9 cellular contexts compared by ENCODE assay signal in genomic region chr11:108025387-108026080, GRCh38. TPM values are rescaled to one million over a fixed set of nuclear protein-coding genes. Genes with fewer than 3 reads are reported as not detected.
DNase-seq lines count a peak whose midpoint lies in the region; ATAC-seq and TF ChIP-seq lines count a peak whose summit lies in the region.
"Had no signal": no experiment of that assay in that cellular context is flagged by ENCODE, and none has a peak within 500 bp of the region (broad histone marks: within the 10 kb centered on the region; RNA-seq: fewer than 3 reads in every experiment).

No MANE protein-coding gene starts in this region.

- H3K4me3 ChIP-seq in naive thymus-derived CD4-positive, alpha-beta T cell (ENCODE audit: low read length): no peak overlapping the region
- H3K4me3 ChIP-seq in SK-N-SH (ENCODE audit: low read depth in 2 of 2, low read length in 1 of 2): no peak overlapping the region

- H3K36me3 Mint-ChIP-seq in naive thymus-derived CD4-positive, alpha-beta T cell: peaks cover 7 to 31% (median 21%) of the 10 kb centered on the region in 5 donors
- peaks cover 22% of the 10 kb centered on the region for H3K36me3 Mint-ChIP-seq in activated T-helper 2 cell treated with anti-CD3 and anti-CD28 coated beads, Interferon-gamma antibody, Interleukin-2, Interleukin-4, amounts not matched to agents 10 μg/mL and 5 μg/mL and 100 μg/mL, durations not matched to agents 14 hours and 24 hours and 36 hours (ENCODE audit: low read depth)

- DNase-seq in naive thymus-derived CD4-positive, alpha-beta T cell: no peak
- no peak for DNase-seq in SIG-M5 (lab: John Stamatoyannopoulos, UW)
- DNase-seq in activated T-helper 2 cell treated with anti-CD3 and anti-CD28 coated beads, Interferon-gamma antibody, Interleukin-2, Interleukin-4, amounts not matched to agents 10 μg/mL and 5 μg/mL and 100 μg/mL, durations not matched to agents 14 hours and 24 hours and 36 hours (ENCODE audit: low spot score): no peak
- no peak for DNase-seq in SK-N-SH
- no peak for DNase-seq in A172 (ENCODE audit: low spot score)
- DNase-seq: activated naive CD8-positive, alpha-beta T cell treated with anti-CD3 and anti-CD28 coated beads, Interleukin-2, amount 10 ng/mL, durations not matched to agents 7 days and 5 days had no signal

- peak; percentile 71 for ATAC-seq in GM18517 (IDR thresholded peaks at IDR 0.05; ENCODE audit: unreplicated experiment)
- peak; percentile 96 for ATAC-seq in GM21576 (IDR thresholded peaks at IDR 0.05; ENCODE audit: unreplicated experiment)
- peak; percentile 94 for ATAC-seq in HG03469 (IDR thresholded peaks at IDR 0.05; ENCODE audit: unreplicated experiment)
- no peak for ATAC-seq in naive thymus-derived CD4-positive, alpha-beta T cell

- H2AFZ ChIP-seq in SK-N-SH (ENCODE audit: low read depth): no peak overlapping the region

- H3K4me3 Mint-ChIP-seq in naive thymus-derived CD4-positive, alpha-beta T cell: peak overlapping the region in 3 of 10 donors; percentile 5 to 16 (median 9)
- no peak overlapping the region for H3K4me3 Mint-ChIP-seq in activated T-helper 2 cell treated with anti-CD3 and anti-CD28 coated beads, Interferon-gamma antibody, Interleukin-2, Interleukin-4, amounts not matched to agents 10 μg/mL and 5 μg/mL and 100 μg/mL, durations not matched to agents 14 hours and 24 hours and 36 hours (ENCODE audit: low read depth)
- H3K4me3 Mint-ChIP-seq: activated naive CD8-positive, alpha-beta T cell treated with anti-CD3 and anti-CD28 coated beads, Interleukin-2, amount 10 ng/mL, durations not matched to agents 7 days and 5 days had no signal

- CTCF ChIA-PET in naive thymus-derived CD4-positive, alpha-beta T cell (lab: Charles Lee): no interaction called here
- CTCF ChIA-PET in SK-N-SH (lab: Yijun Ruan, JAX): no interaction called here

- no peak overlapping the region for H3K27ac ChIP-seq in naive thymus-derived CD4-positive, alpha-beta T cell (ENCODE audit: low read depth, low read length)
- H3K27ac ChIP-seq in SK-N-SH (ENCODE audit: low read depth in 2 of 2, low read length in 1 of 2): 0 out of 4 replicates have a peak overlapping the region, but pooled peaks of 1 of the 2 experiments have one; percentile 7

- H4K20me1 ChIP-seq in SK-N-SH (ENCODE audit: insufficient read depth): peaks cover 75% of the 10 kb centered on the region

- intact Hi-C loops in naive thymus-derived CD4-positive, alpha-beta T cell (cut with micrococcal nuclease): no loop called here
- intact Hi-C loops in activated T-helper 2 cell treated with anti-CD3 and anti-CD28 coated beads, Interferon-gamma antibody, Interleukin-2, Interleukin-4, amounts not matched to agents 10 μg/mL and 5 μg/mL and 100 μg/mL, durations not matched to agents 14 hours and 24 hours and 36 hours (cut with micrococcal nuclease): no loop called here

- no peak overlapping the region for H3K4me2 ChIP-seq in SK-N-SH

- TF ChIP-seq EP300 in SK-N-SH (IDR thresholded peaks at IDR 0.05; ENCODE audit: borderline replicate concordance in 1 of 2, low read depth in 1 of 2, low read length in 1 of 2): no peak

- TF ChIP-seq CTCF in SK-N-SH (IDR thresholded peaks at IDR 0.05): no peak

- POLR2A ChIA-PET in naive thymus-derived CD4-positive, alpha-beta T cell (lab: Charles Lee): interaction anchor here (1.2 kb wide), 1 partner anchor 17 kb away, joined by 3 read pairs; the partner anchor contains the start of gene CUL5
- POLR2A ChIA-PET in SK-N-SH (lab: Yijun Ruan, JAX): no interaction called here

- H3K9me2 ChIP-seq in SK-N-SH: no peaks in the 10 kb centered on the region

- no peaks in the 10 kb centered on the region for H3K27me3 ChIP-seq in naive thymus-derived CD4-positive, alpha-beta T cell (ENCODE audit: control insufficient read depth in 2 of 2, insufficient read depth in 2 of 2, low read length in 2 of 2)
- H3K27me3 ChIP-seq in SK-N-SH (ENCODE audit: insufficient read depth): no peaks in the 10 kb centered on the region

- TF ChIP-seq RAD21 in SK-N-SH (IDR thresholded peaks at IDR 0.05; ENCODE audit: low read length): no peak

- H3K4me1 Mint-ChIP-seq in naive thymus-derived CD4-positive, alpha-beta T cell: peaks cover 28 to 76% (median 69%) of the 10 kb centered on the region in 7 donors
- H3K4me1 Mint-ChIP-seq in activated T-helper 2 cell treated with anti-CD3 and anti-CD28 coated beads, Interferon-gamma antibody, Interleukin-2, Interleukin-4, amounts not matched to agents 10 μg/mL and 5 μg/mL and 100 μg/mL, durations not matched to agents 14 hours and 24 hours and 36 hours (ENCODE audit: low read depth): peaks cover 19% of the 10 kb centered on the region

- no peak overlapping the region for H3K9ac ChIP-seq in SK-N-SH

- H3K36me3 ChIP-seq in naive thymus-derived CD4-positive, alpha-beta T cell (ENCODE audit: control insufficient read depth in 2 of 3, insufficient read depth in 3 of 3, low read length in 3 of 3): peaks cover 0 to 2% (median 0%) of the 10 kb centered on the region in 3 experiments
- peaks cover 0 to 4% of the 10 kb centered on the region in 2 experiments for H3K36me3 ChIP-seq in SK-N-SH (replicated peaks in 1 of 2; ENCODE audit: control insufficient read depth in 1 of 2, insufficient read depth in 2 of 2, low read length in 1 of 2)

- no peaks in the 10 kb centered on the region for H3K9me3 ChIP-seq in naive thymus-derived CD4-positive, alpha-beta T cell (ENCODE audit: control insufficient read depth in 2 of 3, low read length in 3 of 3)
- H3K9me3 ChIP-seq in SK-N-SH: no peaks in the 10 kb centered on the region

- peaks cover 0 to 4% (median 0%) of the 10 kb centered on the region in 11 donors for H3K9me3 Mint-ChIP-seq in naive thymus-derived CD4-positive, alpha-beta T cell
- no peaks in the 10 kb centered on the region for H3K9me3 Mint-ChIP-seq in activated T-helper 2 cell treated with anti-CD3 and anti-CD28 coated beads, Interferon-gamma antibody, Interleukin-2, Interleukin-4, amounts not matched to agents 10 μg/mL and 5 μg/mL and 100 μg/mL, durations not matched to agents 14 hours and 24 hours and 36 hours
- H3K9me3 Mint-ChIP-seq: activated naive CD8-positive, alpha-beta T cell treated with anti-CD3 and anti-CD28 coated beads, Interleukin-2, amount 10 ng/mL, durations not matched to agents 7 days and 5 days had no signal

- peaks cover 0 to 18% of the 10 kb centered on the region in 2 donors for H3K4me1 ChIP-seq in naive thymus-derived CD4-positive, alpha-beta T cell (ENCODE audit: control insufficient read depth in 2 of 2, insufficient read depth in 2 of 2, low read length in 2 of 2)
- peaks cover 0 to 4% of the 10 kb centered on the region in 2 experiments; a peak in 2 of 4 replicates for H3K4me1 ChIP-seq in SK-N-SH (ENCODE audit: control insufficient read depth in 1 of 2, insufficient read depth in 2 of 2, low read depth in 1 of 2, low read length in 1 of 2)

- WGBS in SK-N-SH (ENCODE audit: low lambda C conversion rate): 85% methylated on average over 5 of the region's 5 CpGs

- H3K27ac Mint-ChIP-seq in naive thymus-derived CD4-positive, alpha-beta T cell: peak overlapping the region in 5 of 9 donors; percentile 12 to 71 (median 35)
- no peak overlapping the region for H3K27ac Mint-ChIP-seq in activated T-helper 2 cell treated with anti-CD3 and anti-CD28 coated beads, Interferon-gamma antibody, Interleukin-2, Interleukin-4, amounts not matched to agents 10 μg/mL and 5 μg/mL and 100 μg/mL, durations not matched to agents 14 hours and 24 hours and 36 hours
- H3K27ac Mint-ChIP-seq: activated naive CD8-positive, alpha-beta T cell treated with anti-CD3 and anti-CD28 coated beads, Interleukin-2, amount 10 ng/mL, durations not matched to agents 7 days and 5 days had no signal

- peaks cover 99% of the 10 kb centered on the region for H3K79me2 ChIP-seq in SK-N-SH (ENCODE audit: insufficient read depth)

- no peaks in the 10 kb centered on the region for H3F3A ChIP-seq in SK-N-SH (replicated peaks; ENCODE audit: insufficient read depth)

- H3K27me3 Mint-ChIP-seq in naive thymus-derived CD4-positive, alpha-beta T cell: no peaks in the 10 kb centered on the region
- H3K27me3 Mint-ChIP-seq in activated T-helper 2 cell treated with anti-CD3 and anti-CD28 coated beads, Interferon-gamma antibody, Interleukin-2, Interleukin-4, amounts not matched to agents 10 μg/mL and 5 μg/mL and 100 μg/mL, durations not matched to agents 14 hours and 24 hours and 36 hours (ENCODE audit: low read depth): no peaks in the 10 kb centered on the region
- H3K27me3 Mint-ChIP-seq: activated naive CD8-positive, alpha-beta T cell treated with anti-CD3 and anti-CD28 coated beads, Interleukin-2, amount 10 ng/mL, durations not matched to agents 7 days and 5 days had no signal

TF ChIP-seq in SK-N-SH, 30 proteins besides CTCF, POLR2A, EP300 and RAD21 (continues in another document):
- TF ChIP-seq ZBTB33 (IDR thresholded peaks at IDR 0.05; ENCODE audit: borderline replicate concordance, low read depth) (no peak), FOSL2 (IDR thresholded peaks at IDR 0.05; ENCODE audit: borderline replicate concordance, low read depth) (no peak), NFIC (IDR thresholded peaks at IDR 0.05; ENCODE audit: borderline replicate concordance) (no peak), CHD2 (IDR thresholded peaks at IDR 0.05; ENCODE audit: low read length, partially characterized antibody) (no peak)

RNA-seq across cellular contexts. Expression of gene CUL5, which starts 16.8 kb away (rescaled TPM):
- total RNA-seq in naive thymus-derived CD4-positive, alpha-beta T cell: 10 to 100 TPM; 32.3 to 59.7 (median 39.2) TPM
- polyA plus RNA-seq in naive thymus-derived CD4-positive, alpha-beta T cell: 10 to 100 TPM; 38.3 to 40.7 TPM
- total RNA-seq in activated T-helper 2 cell treated with anti-CD3 and anti-CD28 coated beads, Interferon-gamma antibody, Interleukin-2, Interleukin-4, amounts not matched to agents 10 μg/mL and 5 μg/mL and 100 μg/mL, durations not matched to agents 14 hours and 24 hours and 36 hours: 33.7 and 34.2 TPM in 2 replicates
- polyA plus RNA-seq in SK-N-SH (2012; rRNA removed): 6.8 and 8.0 TPM in 2 replicates
- polyA plus RNA-seq in SK-N-SH (2012; cell fraction: cytosol; rRNA removed): 8.4 and 8.9 TPM in 2 replicates
- 10.4 and 11.1 TPM in 2 replicates for polyA plus RNA-seq in SK-N-SH (2012; cell fraction: nucleus; rRNA removed)
- total RNA-seq in A172 (2014; rRNA removed; shearing (Covaris generic)): 16.3 and 34.3 TPM in 2 replicates
